Comparison of ENCODE assay signal across 13 cellular contexts in genomic region chr17:80793851-80794267, GRCh38.
A peak's percentile ranks its signal among the peaks of the same experiment; 100 is the strongest.
DNase-seq lines count a peak whose midpoint lies in the region; ATAC-seq and TF ChIP-seq lines count a peak whose summit lies in the region.
"Had no signal": no experiment of that assay in that cellular context is flagged by ENCODE, and none has a peak within 500 bp of the region (broad histone marks: within the 10 kb centered on the region; RNA-seq: fewer than 3 reads in every experiment).

No MANE protein-coding gene starts in this region.

- no peaks in the 10 kb centered on the region for H3K27me3 ChIP-seq in AG04450 (ENCODE audit: control insufficient read depth, insufficient read depth, low read length)
- H3K27me3 ChIP-seq: BLaER1 treated with 17β-estradiol and CSF1 and Interleukin-3, amounts not matched to agents 10 nM and 100 nM had no signal

- no peaks in the 10 kb centered on the region for H3K27me3 Mint-ChIP-seq in type B pancreatic cell
- H3K27me3 Mint-ChIP-seq: activated CD8-positive, alpha-beta memory T cell treated with anti-CD3 and anti-CD28 coated beads, Interleukin-2, amount 10 ng/mL, durations not matched to agents 7 days and 5 days; naive B cell had no signal

- CTCF ChIA-PET in AG04450 (lab: Charles Lee) = no interaction called here

- H3K4me3 ChIP-seq in AG04450 (ENCODE audit: low read depth, low read length) (no peak overlapping the region), cardiac fibroblast (replicated peaks in 1 of 2; ENCODE audit: low read depth in 2 of 2, low read length in 2 of 2) (no peak overlapping the region)
- H3K4me3 ChIP-seq: BLaER1 treated with 17β-estradiol and CSF1 and Interleukin-3, amounts not matched to agents 10 nM and 100 nM had no signal

- H3K27ac Mint-ChIP-seq in type B pancreatic cell = no peak overlapping the region

- peaks cover 42% of the 10 kb centered on the region for H3K4me1 Mint-ChIP-seq in type B pancreatic cell (ENCODE audit: unreplicated experiment)

- ATAC-seq in activated CD4-positive, CD25-positive, alpha-beta regulatory T cell treated with anti-CD3 and anti-CD28 coated beads, Interleukin-2, amount 50 U/mL, for 24 hours = no peak
- no peak for ATAC-seq in HG03342 (IDR thresholded peaks at IDR 0.05; ENCODE audit: unreplicated experiment)
- ATAC-seq: activated CD8-positive, alpha-beta memory T cell treated with anti-CD3 and anti-CD28 coated beads, Interleukin-2, amount 10 ng/mL, durations not matched to agents 7 days and 5 days had no signal

- POLR2A ChIA-PET in AG04450 (lab: Yijun Ruan, JAX) = interaction anchor here (1.0 to 1.2 kb wide), 2 partner anchors 20 to 39 kb away, joined by 3 to 5 read pairs; no protein-coding TSS in a partner anchor

- H3K4me3 Mint-ChIP-seq in type B pancreatic cell = no peak overlapping the region
- H3K4me3 Mint-ChIP-seq: activated CD8-positive, alpha-beta memory T cell treated with anti-CD3 and anti-CD28 coated beads, Interleukin-2, amount 10 ng/mL, durations not matched to agents 7 days and 5 days had no signal

- DNase-seq in AG04450 (ENCODE audit: low read depth, low spot score) = no peak
- peak; percentile 69 to 76 for DNase-seq in cardiac fibroblast (ENCODE audit: low read depth in 2 of 2)
- DNase-seq in mesenteric fat pad (ENCODE audit: low spot score) = peak; percentile 55
- no peak for DNase-seq in stimulated activated naive CD4-positive, alpha-beta T cell treated with Interleukin-2 at 50 U/mL for 16 hours (lab: John Stamatoyannopoulos, UW)
- no peak for DNase-seq in type B pancreatic cell (ENCODE audit: extremely low spot score, unreplicated experiment)
- DNase-seq: activated CD8-positive, alpha-beta memory T cell treated with anti-CD3 and anti-CD28 coated beads, Interleukin-2, amount 10 ng/mL, durations not matched to agents 7 days and 5 days; H9; KBM-7; naive B cell had no signal

- no peaks in the 10 kb centered on the region for H3K9me3 Mint-ChIP-seq in type B pancreatic cell

- H3K36me3 Mint-ChIP-seq in type B pancreatic cell = peaks cover 13% of the 10 kb centered on the region

- H3K27ac ChIP-seq in AG04450 (ENCODE audit: low read depth, low read length) (peak overlapping the region; percentile 75), KOPT-K1 (ENCODE audit: low read depth, low read length, poor library complexity, severe bottlenecking) (peak overlapping the region; percentile 3)
- H3K27ac ChIP-seq: BLaER1 treated with 17β-estradiol and CSF1 and Interleukin-3, amounts not matched to agents 10 nM and 100 nM had no signal

- TF ChIP-seq CTCF in AG04450 (IDR thresholded peaks at IDR 0.05; ENCODE audit: low read depth, low read length) (no peak), cardiac fibroblast (IDR thresholded peaks at IDR 0.05; ENCODE audit: low read depth, low read length) (no peak), type B pancreatic cell (conservative IDR thresholded peaks at IDR 0.05) (no peak)

- peaks cover 65% of the 10 kb centered on the region for H3K36me3 ChIP-seq in KOPT-K1 (ENCODE audit: insufficient read depth, low read length)

- H3K9me3 ChIP-seq in AG04450 (ENCODE audit: control insufficient read depth, insufficient read depth, low read length) = no peaks in the 10 kb centered on the region; the same call in 1 of the 2 replicates
- H3K9me3 ChIP-seq in KOPT-K1 (ENCODE audit: insufficient read depth, low read length, poor library complexity, severe bottlenecking) = peaks cover 8% of the 10 kb centered on the region

Comparison
In these comparisons a context has a peak if more than half of its experiments do, and no peak if none do; other contexts are left out.
1. DNase-seq: peak in cardiac fibroblast (2 of 2) and mesenteric fat pad (single experiment); none in AG04450 (single experiment), stimulated activated naive CD4-positive, alpha-beta T cell treated with Interleukin-2 at 50 U/mL for 16 hours (single experiment) and type B pancreatic cell (single experiment).